ENCODE assay signal across 8 cellular contexts in genomic region chr10:74826142-74827044, GRCh38. TPM values are rescaled to one million over a fixed set of nuclear protein-coding genes. Genes with fewer than 3 reads are reported as not detected.
DNase-seq lines count a peak whose midpoint lies in the region; ATAC-seq, FAIRE-seq and TF ChIP-seq lines count a peak whose summit lies in the region.

Gene KAT6B, plus strand, starts transcription at chr10:74826600. Its CDS starts 16,258 bp downstream, at chr10:74842858.

- peak within 1 kb of the TSS; percentile 81 for H3K4me3 ChIP-seq in WI38 (ENCODE audit: low read depth, low read length)
- peak within 1 kb of the TSS; percentile 96 for H3K4me3 ChIP-seq in bronchial epithelial cell (ENCODE audit: low read depth, low read length)
- peak within 1 kb of the TSS; percentile 83 to 90 for H3K4me3 ChIP-seq in small intestine (ENCODE audit: low read depth in 1 of 2, low read length in 2 of 2)

- DNase-seq in AG08396 (ENCODE audit: low spot score) (peak; percentile 99), NCI-H2227 treated with DMSO at 0.1 percent for 48 hours (lab: John Stamatoyannopoulos, UW) (peak; percentile 100), bronchial epithelial cell (ENCODE audit: low read depth) (peak; percentile 100), iPS-NIHi11 (ENCODE audit: low spot score) (peak; percentile 95), small intestine (peak; percentile 100)

- FAIRE-seq in bronchial epithelial cell (lab: Jason Lieb, UNC), result no peak
- FAIRE-seq in small intestine (lab: Jason Lieb, UNC), result peak; percentile 64

- peak within 1 kb of the TSS; percentile 99 to 100 for H3K27ac ChIP-seq in small intestine (ENCODE audit: low read depth in 1 of 2, low read length in 1 of 2)

- 0 to 1% (median 0%) methylated on average over 33 to 67 of the region's 67 CpGs for WGBS in small intestine, 3 donors

- H3K36me3 ChIP-seq in bronchial epithelial cell (ENCODE audit: control insufficient read depth, insufficient read depth, low read length) (no peaks in the 10 kb centered on the region), small intestine (ENCODE audit: control insufficient read depth in 2 of 2, insufficient read depth in 2 of 2, low read length in 2 of 2) (no peaks in the 10 kb centered on the region)

- ATAC-seq in GM18907 (IDR thresholded peaks at IDR 0.05; ENCODE audit: unreplicated experiment), result peak; percentile 92
- peak; percentile 88 for ATAC-seq in HG03159 (IDR thresholded peaks at IDR 0.05; ENCODE audit: unreplicated experiment)

- TF ChIP-seq CTCF in WI38 (IDR thresholded peaks at IDR 0.05; ENCODE audit: low read depth, low read length), result no peak
- TF ChIP-seq CTCF in bronchial epithelial cell (IDR thresholded peaks at IDR 0.05; ENCODE audit: insufficient read depth, low read length, severe bottlenecking), result peak; percentile 34

- H3K27me3 ChIP-seq in bronchial epithelial cell (ENCODE audit: control insufficient read depth, insufficient read depth, low read length) (no peaks in the 10 kb centered on the region), small intestine (ENCODE audit: control insufficient read depth in 2 of 2, insufficient read depth in 2 of 2, low read length in 2 of 2) (no peaks in the 10 kb centered on the region)

- no peaks in the 10 kb centered on the region for H3K9me3 ChIP-seq in small intestine (ENCODE audit: control insufficient read depth, low read depth)

- peaks cover 0 to 5% of the 10 kb centered on the region in 2 donors for H3K4me1 ChIP-seq in small intestine (ENCODE audit: control insufficient read depth in 2 of 2, insufficient read depth in 1 of 2, low read depth in 1 of 2, low read length in 1 of 2)

RNA-seq across cellular contexts. Expression of gene KAT6B, which starts in this region (rescaled TPM):
- 8.7 and 12.9 TPM in 2 replicates for total RNA-seq in bronchial epithelial cell
- 1 to 10 TPM; 4.6 to 6.4 (median 5.4) TPM for polyA plus RNA-seq in small intestine

Comparison
In these comparisons a context has a peak if more than half of its experiments do, and no peak if none do; other contexts are left out.
1. Peak in every context shown above with its lines: DNase-seq, ATAC-seq, H3K4me3 ChIP-seq and H3K27ac ChIP-seq.